In genomic region chr2:223901854-223902253, GRCh38 we compare ENCODE assay signal across 1 cellular context.
TF ChIP-seq lines count a peak whose summit lies in the region.

No MANE protein-coding gene starts in this region.

TF ChIP-seq in HepG2, 621 proteins besides CTCF, POLR2A, EP300 and RAD21:
- no peak for TF ChIP-seq ZNF569 (CRISPR knock-in tag; IDR thresholded peaks at IDR 0.05; ENCODE audit: borderline replicate concordance)
- peak; percentile 74; the same call in 1 of the 2 replicates for TF ChIP-seq SMC3 (IDR thresholded peaks at IDR 0.05; ENCODE audit: low read length)
- TF ChIP-seq KLF11 (CRISPR knock-in tag; IDR thresholded peaks at IDR 0.05) = 0 out of 2 replicates have a peak, but pooled peaks have one; percentile 48
- 0 out of 2 replicates have a peak, but pooled peaks have one; percentile 17 for TF ChIP-seq ZNF124 (CRISPR knock-in tag; IDR thresholded peaks at IDR 0.05)
- no peak for TF ChIP-seq ZFYVE20 (CRISPR knock-in tag; IDR thresholded peaks at IDR 0.05; ENCODE audit: borderline replicate concordance, low read depth)
- TF ChIP-seq ZNF501 (CRISPR knock-in tag; IDR thresholded peaks at IDR 0.05) = no peak
- TF ChIP-seq ZBTB7A (CRISPR knock-in tag; IDR thresholded peaks at IDR 0.05) = no peak
- TF ChIP-seq, protein P1, sequence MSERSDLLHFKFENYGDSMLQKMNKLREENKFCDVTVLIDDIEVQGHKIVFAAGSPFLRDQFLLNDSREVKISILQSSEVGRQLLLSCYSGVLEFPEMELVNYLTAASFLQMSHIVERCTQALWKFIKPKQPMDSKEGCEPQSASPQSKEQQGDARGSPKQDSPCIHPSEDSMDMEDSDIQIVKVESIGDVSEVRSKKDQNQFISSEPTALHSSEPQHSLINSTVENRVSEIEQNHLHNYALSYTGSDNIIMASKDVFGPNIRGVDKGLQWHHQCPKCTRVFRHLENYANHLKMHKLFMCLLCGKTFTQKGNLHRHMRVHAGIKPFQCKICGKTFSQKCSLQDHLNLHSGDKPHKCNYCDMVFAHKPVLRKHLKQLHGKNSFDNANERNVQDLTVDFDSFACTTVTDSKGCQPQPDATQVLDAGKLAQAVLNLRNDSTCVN (CRISPR knock-in tag; IDR thresholded peaks at IDR 0.05; ENCODE audit: borderline replicate concordance) = no peak
- TF ChIP-seq ZNF660 (CRISPR knock-in tag; IDR thresholded peaks at IDR 0.05; ENCODE audit: borderline replicate concordance, low read depth) = no peak
- peak; percentile 67 for TF ChIP-seq STAG1 (CRISPR knock-in tag; IDR thresholded peaks at IDR 0.05)
- TF ChIP-seq MAFF (IDR thresholded peaks at IDR 0.05; ENCODE audit: low read depth, low read length) = peak; percentile 89
- no peak for TF ChIP-seq ZNF136 (CRISPR knock-in tag; IDR thresholded peaks at IDR 0.05; ENCODE audit: low read depth)
- TF ChIP-seq GATAD1 (CRISPR knock-in tag; IDR thresholded peaks at IDR 0.05) = no peak
- TF ChIP-seq, protein P2, sequence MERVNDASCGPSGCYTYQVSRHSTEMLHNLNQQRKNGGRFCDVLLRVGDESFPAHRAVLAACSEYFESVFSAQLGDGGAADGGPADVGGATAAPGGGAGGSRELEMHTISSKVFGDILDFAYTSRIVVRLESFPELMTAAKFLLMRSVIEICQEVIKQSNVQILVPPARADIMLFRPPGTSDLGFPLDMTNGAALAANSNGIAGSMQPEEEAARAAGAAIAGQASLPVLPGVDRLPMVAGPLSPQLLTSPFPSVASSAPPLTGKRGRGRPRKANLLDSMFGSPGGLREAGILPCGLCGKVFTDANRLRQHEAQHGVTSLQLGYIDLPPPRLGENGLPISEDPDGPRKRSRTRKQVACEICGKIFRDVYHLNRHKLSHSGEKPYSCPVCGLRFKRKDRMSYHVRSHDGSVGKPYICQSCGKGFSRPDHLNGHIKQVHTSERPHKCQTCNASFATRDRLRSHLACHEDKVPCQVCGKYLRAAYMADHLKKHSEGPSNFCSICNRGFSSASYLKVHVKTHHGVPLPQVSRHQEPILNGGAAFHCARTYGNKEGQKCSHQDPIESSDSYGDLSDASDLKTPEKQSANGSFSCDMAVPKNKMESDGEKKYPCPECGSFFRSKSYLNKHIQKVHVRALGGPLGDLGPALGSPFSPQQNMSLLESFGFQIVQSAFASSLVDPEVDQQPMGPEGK (CRISPR knock-in tag; IDR thresholded peaks at IDR 0.05) = no peak
- no peak for TF ChIP-seq ZBTB8A (CRISPR knock-in tag; IDR thresholded peaks at IDR 0.05; ENCODE audit: borderline replicate concordance, low read depth)
- TF ChIP-seq SATB2 (CRISPR knock-in tag; IDR thresholded peaks at IDR 0.05) = no peak
- TF ChIP-seq, protein P3, sequence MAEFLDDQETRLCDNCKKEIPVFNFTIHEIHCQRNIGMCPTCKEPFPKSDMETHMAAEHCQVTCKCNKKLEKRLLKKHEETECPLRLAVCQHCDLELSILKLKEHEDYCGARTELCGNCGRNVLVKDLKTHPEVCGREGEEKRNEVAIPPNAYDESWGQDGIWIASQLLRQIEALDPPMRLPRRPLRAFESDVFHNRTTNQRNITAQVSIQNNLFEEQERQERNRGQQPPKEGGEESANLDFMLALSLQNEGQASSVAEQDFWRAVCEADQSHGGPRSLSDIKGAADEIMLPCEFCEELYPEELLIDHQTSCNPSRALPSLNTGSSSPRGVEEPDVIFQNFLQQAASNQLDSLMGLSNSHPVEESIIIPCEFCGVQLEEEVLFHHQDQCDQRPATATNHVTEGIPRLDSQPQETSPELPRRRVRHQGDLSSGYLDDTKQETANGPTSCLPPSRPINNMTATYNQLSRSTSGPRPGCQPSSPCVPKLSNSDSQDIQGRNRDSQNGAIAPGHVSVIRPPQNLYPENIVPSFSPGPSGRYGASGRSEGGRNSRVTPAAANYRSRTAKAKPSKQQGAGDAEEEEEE (CRISPR knock-in tag; IDR thresholded peaks at IDR 0.05; ENCODE audit: borderline replicate concordance) = no peak
- TF ChIP-seq, protein P4, sequence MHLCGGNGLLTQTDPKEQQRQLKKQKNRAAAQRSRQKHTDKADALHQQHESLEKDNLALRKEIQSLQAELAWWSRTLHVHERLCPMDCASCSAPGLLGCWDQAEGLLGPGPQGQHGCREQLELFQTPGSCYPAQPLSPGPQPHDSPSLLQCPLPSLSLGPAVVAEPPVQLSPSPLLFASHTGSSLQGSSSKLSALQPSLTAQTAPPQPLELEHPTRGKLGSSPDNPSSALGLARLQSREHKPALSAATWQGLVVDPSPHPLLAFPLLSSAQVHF (CRISPR knock-in tag; IDR thresholded peaks at IDR 0.05) = no peak
- no peak for TF ChIP-seq ZFX (CRISPR knock-in tag; IDR thresholded peaks at IDR 0.05; ENCODE audit: low read depth)
- TF ChIP-seq ZNF232 (CRISPR knock-in tag; IDR thresholded peaks at IDR 0.05; ENCODE audit: borderline replicate concordance) = no peak
- TF ChIP-seq ZNF598 (CRISPR knock-in tag; IDR thresholded peaks at IDR 0.05; ENCODE audit: borderline replicate concordance) = no peak
- no peak for TF ChIP-seq NFAT5 (CRISPR knock-in tag; IDR thresholded peaks at IDR 0.05)
- TF ChIP-seq, protein P5, sequence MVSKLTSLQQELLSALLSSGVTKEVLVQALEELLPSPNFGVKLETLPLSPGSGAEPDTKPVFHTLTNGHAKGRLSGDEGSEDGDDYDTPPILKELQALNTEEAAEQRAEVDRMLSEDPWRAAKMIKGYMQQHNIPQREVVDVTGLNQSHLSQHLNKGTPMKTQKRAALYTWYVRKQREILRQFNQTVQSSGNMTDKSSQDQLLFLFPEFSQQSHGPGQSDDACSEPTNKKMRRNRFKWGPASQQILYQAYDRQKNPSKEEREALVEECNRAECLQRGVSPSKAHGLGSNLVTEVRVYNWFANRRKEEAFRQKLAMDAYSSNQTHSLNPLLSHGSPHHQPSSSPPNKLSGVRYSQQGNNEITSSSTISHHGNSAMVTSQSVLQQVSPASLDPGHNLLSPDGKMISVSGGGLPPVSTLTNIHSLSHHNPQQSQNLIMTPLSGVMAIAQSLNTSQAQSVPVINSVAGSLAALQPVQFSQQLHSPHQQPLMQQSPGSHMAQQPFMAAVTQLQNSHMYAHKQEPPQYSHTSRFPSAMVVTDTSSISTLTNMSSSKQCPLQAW (CRISPR knock-in tag; IDR thresholded peaks at IDR 0.05) = no peak
- TF ChIP-seq FOXJ3 (CRISPR knock-in tag; IDR thresholded peaks at IDR 0.05; ENCODE audit: borderline replicate concordance) = no peak
- TF ChIP-seq SKI (IDR thresholded peaks at IDR 0.05; ENCODE audit: partially characterized antibody) = no peak
- no peak for TF ChIP-seq MAFG (CRISPR knock-in tag; IDR thresholded peaks at IDR 0.05)
- peak; percentile 92 to 93 for TF ChIP-seq MAFK (conservative IDR thresholded peaks at IDR 0.05 in 1 of 2, IDR thresholded peaks at IDR 0.05 in 1 of 2; ENCODE audit: low read length in 2 of 2)
- TF ChIP-seq ZNF337 (CRISPR knock-in tag; IDR thresholded peaks at IDR 0.05; ENCODE audit: borderline replicate concordance, low read depth) = no peak
- peak; percentile 38; the same call in 1 of the 2 replicates for TF ChIP-seq MIXL1 (CRISPR knock-in tag; IDR thresholded peaks at IDR 0.05)
TF ChIP-seq in HepG2: peak in this region for 7.
